Comparison of ENCODE assay signal across 9 cellular contexts in the genomic region with DNA sequence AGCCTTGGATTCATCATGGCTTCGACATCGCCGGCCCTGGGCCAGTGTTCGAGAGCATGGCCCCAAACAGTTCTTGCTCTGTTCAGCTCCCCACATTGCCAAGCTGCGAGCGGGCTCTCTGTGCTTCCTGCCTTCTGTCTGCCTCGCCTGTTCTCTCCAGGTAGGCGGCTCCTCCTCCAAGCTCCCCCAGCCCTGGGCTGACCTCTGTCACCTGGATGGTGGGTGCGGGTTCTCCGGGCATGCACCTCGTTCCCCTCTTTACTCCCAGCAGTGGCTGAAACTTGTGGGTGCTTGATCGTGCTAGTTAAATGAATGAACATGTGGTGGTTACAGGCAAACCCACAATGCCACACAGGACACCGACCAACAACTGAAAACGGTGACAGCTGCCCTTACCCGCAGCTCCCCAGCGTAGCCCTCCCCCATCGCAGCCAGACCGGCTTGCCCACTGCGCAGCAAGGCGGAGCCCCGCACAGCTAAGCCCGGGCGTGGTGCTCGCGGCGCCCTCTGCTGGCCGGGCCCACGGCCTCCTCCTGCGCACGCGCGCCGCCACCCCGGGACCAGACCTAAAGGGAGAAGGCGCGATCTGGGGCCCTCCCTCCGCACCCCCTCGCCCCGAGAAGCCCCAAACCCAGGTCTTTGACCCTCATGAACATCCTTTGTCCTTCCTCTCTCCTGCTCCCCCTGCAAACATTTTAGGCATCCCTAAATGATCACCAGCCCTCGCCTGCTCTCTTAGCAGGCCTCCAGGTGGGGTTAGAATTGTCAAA. TPM values are rescaled to one million over a fixed set of nuclear protein-coding genes. Genes with fewer than 3 reads are reported as not detected.
DNase-seq lines count a peak whose midpoint lies in the region; ATAC-seq and TF ChIP-seq lines count a peak whose summit lies in the region.
"Had no signal": no experiment of that assay in that cellular context is flagged by ENCODE, and none has a peak within 500 bp of the region (broad histone marks: within the 10 kb centered on the region; RNA-seq: fewer than 3 reads in every experiment).

No MANE protein-coding gene starts in this region.

- no peaks in the 10 kb centered on the region for H3K36me3 ChIP-seq in BJ (ENCODE audit: control insufficient read depth, insufficient read depth, low read length)

- CTCF ChIA-PET in BJ (lab: Yijun Ruan, JAX), result interaction anchor here (0.6 to 10.6 kb wide), 47 partner anchors 12 to 1307 kb away, joined by 3 to 271 read pairs (median 4); a partner anchor contains a TSS

- DNase-seq in BJ (ENCODE audit: low read depth), result no peak
- DNase-seq in NCI-H526 (lab: John Stamatoyannopoulos, UW), result peak; percentile 60 to 91
- DNase-seq in activated CD4-positive, alpha-beta T cell treated with anti-CD3 and anti-CD28 coated beads, Interleukin-2, amount 50 U/mL, for 24 hours (ENCODE audit: low read depth in 1 of 2, low spot score in 1 of 2), result peak; percentile 82 to 87
- DNase-seq in dermis microvascular lymphatic vessel endothelial cell (ENCODE audit: low read depth in 2 of 2), result peak; percentile 48 to 79
- peak; percentile 78 to 97 for DNase-seq in lower leg skin (ENCODE audit: low spot score in 2 of 2)
- peak; percentile 84 to 91 for DNase-seq in stimulated activated CD4-positive, alpha-beta T cell treated with anti-CD3 and anti-CD28 coated beads, Interleukin-4, amount 100 ng/mL, for 4 hours

- H3K27me3 ChIP-seq in BJ (ENCODE audit: control insufficient read depth, insufficient read depth, low read length), result no peaks in the 10 kb centered on the region

- WGBS in lower leg skin, 2 donors, result 1% methylated on average over 31 to 40 of the region's 40 CpGs

- ATAC-seq in GM19351 (IDR thresholded peaks at IDR 0.05; ENCODE audit: unreplicated experiment) (peak; percentile 57), HG03469 (IDR thresholded peaks at IDR 0.05; ENCODE audit: unreplicated experiment) (peak; percentile 29)

- peak overlapping the region; percentile 38 for H3K4me3 ChIP-seq in BJ (ENCODE audit: low read depth, low read length)
- peak overlapping the region; percentile 27 for H3K4me3 ChIP-seq in lower leg skin (ENCODE audit: low read depth, poor library complexity, severe bottlenecking)

- TF ChIP-seq CTCF in BJ (IDR thresholded peaks at IDR 0.05; ENCODE audit: insufficient read depth, low read depth, low read length) (peak; percentile 80), lower leg skin (IDR thresholded peaks at IDR 0.05) (peak in 1 of 3 donors; percentile 52)

- intact Hi-C loops in lower leg skin (cut with DNase I; ENCODE audit: low total_unique reads), result loop anchor here (5.0 kb wide), 1 partner anchor 858 kb away; no protein-coding TSS in a partner anchor

- POLR2A ChIA-PET in BJ (lab: Charles Lee), result interaction anchor here (0.5 kb wide), 1 partner anchor 165 kb away, joined by 5 read pairs; no protein-coding TSS in a partner anchor

- TF ChIP-seq POLR2A in lower leg skin (IDR thresholded peaks at IDR 0.05), result no peak

RNA-seq across cellular contexts. Expression of a gene that starts 22.9 kb away (rescaled TPM):
- polyA plus RNA-seq in BJ (2011; rRNA removed), result 251 and 479 TPM in 2 replicates
- polyA minus RNA-seq in BJ (2011; rRNA and poly(A)+ RNA removed), result 98.7 and 166 TPM in 2 replicates
- total RNA-seq in dermis microvascular lymphatic vessel endothelial cell, result 43.6 and 66.6 TPM in 2 replicates
- total RNA-seq in lower leg skin, result 100 to 1,000 TPM; 211 to 299 (median 249) TPM

RNA-seq across cellular contexts. Expression of a gene that starts 41.4 kb away (rescaled TPM):
- polyA plus RNA-seq in BJ (2011; rRNA removed), result 25.2 and 34.7 TPM in 2 replicates
- 9.8 and 16.3 TPM in 2 replicates for polyA minus RNA-seq in BJ (2011; rRNA and poly(A)+ RNA removed)
- total RNA-seq in dermis microvascular lymphatic vessel endothelial cell (0.25 and 0.39 TPM in 2 replicates), lower leg skin (1,000 to 10,000 TPM in 2 of 4 donors, 100 to 1,000 TPM in 2; 474 to 1,574 (median 971) TPM)

RNA-seq across cellular contexts. Expression of a gene that starts 46.4 kb away (rescaled TPM):
- polyA plus RNA-seq in BJ (2011; rRNA removed), result not detected in 2 replicates
- polyA minus RNA-seq in BJ (2011; rRNA and poly(A)+ RNA removed), result not detected in 2 replicates
- total RNA-seq in dermis microvascular lymphatic vessel endothelial cell (not detected in 2 replicates), lower leg skin (not detected)
- total RNA-seq: T-helper 1 cell treated with Interleukin-12 subunit alpha and Interleukin-12 subunit beta and Interleukin-4 antibody, amounts not matched to agents 30 ng/mL and 1 ng/mL, for 36 hours had no signal

RNA-seq across cellular contexts. Expression of a gene that starts 53.2 kb away (rescaled TPM):
- polyA plus RNA-seq in BJ (2011; rRNA removed), result 1.6 and 1.8 TPM in 2 replicates
- 0.36 and 1.1 TPM in 2 replicates for polyA minus RNA-seq in BJ (2011; rRNA and poly(A)+ RNA removed)
- total RNA-seq in dermis microvascular lymphatic vessel endothelial cell, result not detected in 2 replicates
- total RNA-seq in lower leg skin, result 100 to 1,000 TPM in 1 of 4 donors, 10 to 100 TPM in 3; 79.2 to 447 (median 81.8) TPM
- total RNA-seq: T-helper 1 cell treated with Interleukin-12 subunit alpha and Interleukin-12 subunit beta and Interleukin-4 antibody, amounts not matched to agents 30 ng/mL and 1 ng/mL, for 36 hours had no signal

Comparison
In these comparisons a context has a peak if more than half of its experiments do, and no peak if none do; other contexts are left out.
1. RNA of a gene that starts 41.4 kb away (total RNA-seq): 474 to 1,574 TPM in lower leg skin; 0.25 to 0.39 TPM in dermis microvascular lymphatic vessel endothelial cell; every median in the first group is over 100 times any median in the second.